Comparison of ENCODE assay signal across 13 cellular contexts in genomic region chr15:85545757-85546156, GRCh38.
A peak's percentile ranks its signal among the peaks of the same experiment; 100 is the strongest.
DNase-seq lines count a peak whose midpoint lies in the region; ATAC-seq and TF ChIP-seq lines count a peak whose summit lies in the region.
"Had no signal": no experiment of that assay in that cellular context is flagged by ENCODE, and none has a peak within 500 bp of the region (broad histone marks: within the 10 kb centered on the region; RNA-seq: fewer than 3 reads in every experiment).

No MANE protein-coding gene starts in this region.

- no TSS peak for BruUV-seq in OCI-LY7 (replicated peaks; lab: Mats Ljungman, UMichigan)

- H3K27me3 ChIP-seq in adipocyte (replicated peaks; ENCODE audit: control insufficient read depth, insufficient read depth, low read length) = no peaks in the 10 kb centered on the region
- no peaks in the 10 kb centered on the region for H3K27me3 ChIP-seq in tibial nerve

- peaks cover 21% of the 10 kb centered on the region for H3K36me3 Mint-ChIP-seq in memory B cell

- H3K36me3 ChIP-seq in adipocyte (ENCODE audit: control insufficient read depth, insufficient read depth, low read length, severe bottlenecking) (peaks cover 5% of the 10 kb centered on the region), tibial nerve (peaks cover 0 to 5% (median 0%) of the 10 kb centered on the region in 3 donors), OCI-LY7 (ENCODE audit: insufficient read depth, low read length) (peaks cover 66% of the 10 kb centered on the region)

- no peaks in the 10 kb centered on the region for H3K9me3 ChIP-seq in adipocyte (ENCODE audit: control insufficient read depth, low read length)
- H3K9me3 ChIP-seq in tibial nerve = no peaks in the 10 kb centered on the region
- H3K9me3 ChIP-seq in OCI-LY7 (ENCODE audit: low read length) = no peaks in the 10 kb centered on the region

- peaks cover 9% of the 10 kb centered on the region for H3K79me2 ChIP-seq in OCI-LY7 (ENCODE audit: insufficient read depth, low read depth, low read length)

- H3K27ac ChIP-seq in tibial nerve = peak overlapping the region in 3 of 4 donors; percentile 45 to 87 (median 78)
- H3K27ac ChIP-seq in OCI-LY7 (ENCODE audit: low read depth, low read length, poor library complexity, severe bottlenecking) = no peak overlapping the region

- peak overlapping the region; percentile 80 for H3K27ac Mint-ChIP-seq in memory B cell
- H3K27ac Mint-ChIP-seq: activated T-cell treated with anti-CD3 and anti-CD28 coated beads, Interleukin-2, amount 50 U/mL, for 24 hours; nephron had no signal

- peak overlapping the region; percentile 65 for H3K4me3 ChIP-seq in adipocyte (ENCODE audit: low read length)
- peak overlapping the region in 1 of 4 donors; percentile 12 for H3K4me3 ChIP-seq in tibial nerve
- H3K4me3 ChIP-seq in OCI-LY7 (ENCODE audit: low read depth, low read length, poor library complexity, severe bottlenecking) = no peak overlapping the region

- peaks cover 33% of the 10 kb centered on the region for H3K4me1 Mint-ChIP-seq in memory B cell

- CTCF ChIA-PET in OCI-LY7 (lab: Charles Lee; ENCODE audit: unreplicated experiment) = no interaction called here

- ATAC-seq in memory B cell (ENCODE audit: low read depth) = no peak
- no peak for ATAC-seq in HG03175 (IDR thresholded peaks at IDR 0.05; ENCODE audit: unreplicated experiment)
- ATAC-seq: Panc1 had no signal

- peak overlapping the region; percentile 81 for H3K9ac ChIP-seq in adipocyte (ENCODE audit: low read length)

- no peak overlapping the region for H2AFZ ChIP-seq in OCI-LY7 (ENCODE audit: low read length)

- no peaks in the 10 kb centered on the region for H3K9me2 ChIP-seq in OCI-LY7 (ENCODE audit: insufficient read depth, low read length)

- intact Hi-C loops in OCI-LY7 (cut with micrococcal nuclease; ENCODE audit: unreplicated experiment) = no loop called here

- no peaks in the 10 kb centered on the region for H3K9me3 Mint-ChIP-seq in memory B cell
- H3K9me3 Mint-ChIP-seq: activated T-cell treated with anti-CD3 and anti-CD28 coated beads, Interleukin-2, amount 50 U/mL, for 24 hours; nephron had no signal

- H4K20me1 ChIP-seq in OCI-LY7 (ENCODE audit: insufficient read depth, low read length) = no peaks in the 10 kb centered on the region

- TF ChIP-seq EP300 in tibial nerve (IDR thresholded peaks at IDR 0.05) = no peak

- H3K4me3 Mint-ChIP-seq in memory B cell = no peak overlapping the region
- H3K4me3 Mint-ChIP-seq: activated T-cell treated with anti-CD3 and anti-CD28 coated beads, Interleukin-2, amount 50 U/mL, for 24 hours; nephron had no signal

- DNase-seq in MV-4-11 (lab: John Stamatoyannopoulos, UW) (peak; percentile 88), adipocyte (ENCODE audit: low read depth) (no peak), memory B cell (ENCODE audit: low spot score in 2 of 2) (no peak), tibial nerve (ENCODE audit: low spot score in 2 of 2) (no peak), OCI-LY7 (ENCODE audit: low spot score) (no peak), GDM1 (lab: John Stamatoyannopoulos, UW) (no peak)
- DNase-seq: activated T-cell treated with anti-CD3 and anti-CD28 coated beads, Interleukin-2, amount 50 U/mL, for 24 hours; GOT3; NCI-H2081; stimulated activated CD4-positive, alpha-beta T cell treated with anti-CD3 and anti-CD28 coated beads, Interleukin-15, amount 100 ng/mL, for 24 hours had no signal

- H3K4me1 ChIP-seq in adipocyte (ENCODE audit: control insufficient read depth, insufficient read depth, low read length) (peaks cover 36% of the 10 kb centered on the region), tibial nerve (peaks cover 4 to 58% (median 33%) of the 10 kb centered on the region in 4 donors), OCI-LY7 (ENCODE audit: insufficient read depth, low read length, poor library complexity, severe bottlenecking) (peaks cover 6% of the 10 kb centered on the region)

- TF ChIP-seq CTCF in tibial nerve (IDR thresholded peaks at IDR 0.05) = no peak
- no peak for TF ChIP-seq CTCF in OCI-LY7 (conservative IDR thresholded peaks at IDR 0.05; ENCODE audit: low read length)

- no peak for TF ChIP-seq POLR2A in tibial nerve (IDR thresholded peaks at IDR 0.05)

- no peak overlapping the region for H3K4me2 ChIP-seq in OCI-LY7 (ENCODE audit: low read length)

- POLR2A ChIA-PET in OCI-LY7 (lab: Charles Lee) = interaction anchor here (0.7 kb wide), 2 partner anchors 10 to 144 kb away, joined by 3 to 5 read pairs; no protein-coding TSS in a partner anchor

- no peaks in the 10 kb centered on the region for H3K27me3 Mint-ChIP-seq in memory B cell
- H3K27me3 Mint-ChIP-seq: activated T-cell treated with anti-CD3 and anti-CD28 coated beads, Interleukin-2, amount 50 U/mL, for 24 hours had no signal

- WGBS in tibial nerve, 2 donors = 79 to 82% methylated on average over 3 of the region's 3 CpGs
